Comparison of ENCODE assay signal across 8 cellular contexts in genomic region chr2:128090909-128091690, GRCh38. TPM values are rescaled to one million over a fixed set of nuclear protein-coding genes. Genes with fewer than 3 reads are reported as not detected.
DNase-seq lines count a peak whose midpoint lies in the region; ATAC-seq and TF ChIP-seq lines count a peak whose summit lies in the region.

Gene UGGT1, plus strand, starts transcription at chr2:128091200. Its CDS starts 158 bp downstream, at chr2:128091358.

- peaks cover 9% of the 10 kb centered on the region for H3K79me2 ChIP-seq in trophoblast cell (ENCODE audit: control insufficient read depth, insufficient read depth, low read length, poor library complexity)

- WGBS in trophoblast cell (ENCODE audit: extremely low coverage, insufficient coverage, insufficient read length): no CpG with 5 or more reads among the region's 59 CpGs
- WGBS in transverse colon (ENCODE audit: low coverage in 1 of 2), 2 donors: 0% methylated on average over 40 of the region's 59 CpGs; no CpG with 5 or more reads in 1 of the 2 donors

- H2BK5ac ChIP-seq in trophoblast cell (ENCODE audit: low read depth, low read length, poor library complexity): no peak within 1 kb of the TSS

- H3K79me1 ChIP-seq in trophoblast cell (ENCODE audit: low read length): peaks cover 5% of the 10 kb centered on the region

- H3K4me3 ChIP-seq in GM12875 (ENCODE audit: low read depth, low read length): peak within 1 kb of the TSS; percentile 66
- peak within 1 kb of the TSS; percentile 100 for H3K4me3 ChIP-seq in adipocyte (ENCODE audit: low read length)
- H3K4me3 ChIP-seq in trophoblast cell (ENCODE audit: low read depth, low read length): peak within 1 kb of the TSS; percentile 100
- peak within 1 kb of the TSS; percentile 63 to 99 (median 78) for H3K4me3 ChIP-seq in transverse colon

- TF ChIP-seq POLR2A in transverse colon (IDR thresholded peaks at IDR 0.05): peak; percentile 97

- peaks cover 10% of the 10 kb centered on the region for H3K4me1 ChIP-seq in adipocyte (ENCODE audit: control insufficient read depth, insufficient read depth, low read length)
- H3K4me1 ChIP-seq in trophoblast cell (ENCODE audit: control insufficient read depth in 1 of 2, insufficient read depth in 2 of 2, low read length in 2 of 2): peaks cover 0 to 1% of the 10 kb centered on the region in 2 experiments
- H3K4me1 ChIP-seq in transverse colon: peaks cover 9 to 25% (median 12%) of the 10 kb centered on the region in 4 donors

- peak within 1 kb of the TSS; percentile 0 for H2BK120ac ChIP-seq in trophoblast cell (ENCODE audit: insufficient read depth, low read length, poor library complexity)

- peak within 1 kb of the TSS; percentile 29 for H4K91ac ChIP-seq in trophoblast cell (ENCODE audit: low read depth, low read length)

- H2AFZ ChIP-seq in trophoblast cell (ENCODE audit: insufficient read depth, low read length, poor library complexity): peak within 1 kb of the TSS; percentile 74

- peak; percentile 97 for ATAC-seq in HG02798 (IDR thresholded peaks at IDR 0.05; ENCODE audit: poor library complexity, unreplicated experiment)

- peak within 1 kb of the TSS; percentile 25 for H3K4ac ChIP-seq in trophoblast cell (ENCODE audit: low read depth, low read length)

- DNase-seq in NCI-H1436 (lab: John Stamatoyannopoulos, UW) (peak; percentile 93), T follicular helper cell (ENCODE audit: low read depth) (peak; percentile 88), adipocyte (ENCODE audit: low read depth) (peak; percentile 98), cardiac septum (ENCODE audit: low spot score) (peak; percentile 98), trophoblast cell (peak; percentile 98 to 99), transverse colon (peak; percentile 96)

- H3K14ac ChIP-seq in trophoblast cell (ENCODE audit: low read length): peak within 1 kb of the TSS; percentile 70

- peak within 1 kb of the TSS; percentile 49 for H3K18ac ChIP-seq in trophoblast cell (ENCODE audit: low read length)

- H3K27ac ChIP-seq in trophoblast cell (ENCODE audit: low read depth, low read length) (peak within 1 kb of the TSS; percentile 46), transverse colon (peak within 1 kb of the TSS; percentile 86 to 94 (median 90))

- in situ Hi-C loops in transverse colon (cut with MboI; ENCODE audit: low pct_ligation_motif_present in 1 of 4, low pct_unique_long_range_greater_than_20kb in 1 of 4, low sequenced_read_pairs in 3 of 4): loop anchor here in 1 of 4 donors (10.0 kb wide), 1 partner anchor 206 kb away; the partner anchor contains the start of gene AMMECR1L

- H4K8ac ChIP-seq in trophoblast cell (ENCODE audit: low read depth, low read length): peak within 1 kb of the TSS; percentile 90

- no peak within 1 kb of the TSS for H3K23ac ChIP-seq in trophoblast cell (ENCODE audit: low read length)

- H2BK12ac ChIP-seq in trophoblast cell (ENCODE audit: low read length): no peak within 1 kb of the TSS

- peak within 1 kb of the TSS; percentile 83 for H3K4me2 ChIP-seq in trophoblast cell (ENCODE audit: low read length)

- peak within 1 kb of the TSS; percentile 7 for H4K12ac ChIP-seq in trophoblast cell (ENCODE audit: low read depth, low read length)

- TF ChIP-seq CTCF in GM12875 (IDR thresholded peaks at IDR 0.05; ENCODE audit: borderline replicate concordance, insufficient read depth, low read depth, low read length) (no peak), transverse colon (IDR thresholded peaks at IDR 0.05) (no peak)

- H3K9ac ChIP-seq in adipocyte (ENCODE audit: low read length) (peak within 1 kb of the TSS; percentile 99), trophoblast cell (ENCODE audit: low read length) (peak within 1 kb of the TSS; percentile 86)

- intact Hi-C loops in cardiac septum (cut with DNase I): loop anchor here (1.0 kb wide), 1 partner anchor 64 kb away; no protein-coding TSS in a partner anchor
- intact Hi-C loops in transverse colon (cut with DNase I; ENCODE audit: low total_unique reads): loop anchor here (5.0 kb wide), 1 partner anchor 64 kb away; the partner anchor contains the start of gene SAP130

- H3K36me3 ChIP-seq in adipocyte (ENCODE audit: control insufficient read depth, insufficient read depth, low read length, severe bottlenecking) (no peaks in the 10 kb centered on the region), trophoblast cell (ENCODE audit: control insufficient read depth in 1 of 2, insufficient read depth in 2 of 2, low read length in 2 of 2) (peaks cover 0 to 6% of the 10 kb centered on the region in 2 experiments), transverse colon (no peaks in the 10 kb centered on the region)

- no peak within 1 kb of the TSS for H2AK5ac ChIP-seq in trophoblast cell (ENCODE audit: low read length)

- H3K9me3 ChIP-seq in adipocyte (ENCODE audit: control insufficient read depth, low read length) (no peaks in the 10 kb centered on the region), trophoblast cell (ENCODE audit: insufficient read depth, low read depth, low read length) (peaks cover 3% of the 10 kb centered on the region), transverse colon (no peaks in the 10 kb centered on the region)

- TF ChIP-seq EP300 in transverse colon (IDR thresholded peaks at IDR 0.05; ENCODE audit: low read depth): no peak

- H3K27me3 ChIP-seq in adipocyte (replicated peaks; ENCODE audit: control insufficient read depth, insufficient read depth, low read length) (no peaks in the 10 kb centered on the region), trophoblast cell (ENCODE audit: insufficient read depth, low read length) (no peaks in the 10 kb centered on the region), transverse colon (no peaks in the 10 kb centered on the region)

RNA-seq across cellular contexts. Expression of gene UGGT1, which starts in this region (rescaled TPM):
- total RNA-seq in cardiac septum (28.0 TPM), transverse colon (10 to 100 TPM; 38.8 to 57.2 (median 52.2) TPM)
- 57.3 and 59.1 TPM in 2 replicates for polyA plus RNA-seq in trophoblast cell (2013)

Comparison
In these comparisons a context has a peak if more than half of its experiments do, and no peak if none do; other contexts are left out.
1. Peak in every context shown above with its lines: DNase-seq, ATAC-seq, H3K4me3 ChIP-seq and H3K27ac ChIP-seq.